Comparison of ENCODE assay signal across 3 cellular contexts in genomic region chr2:208375452-208376068, GRCh38.
TF ChIP-seq lines count a peak whose summit lies in the region.

No MANE protein-coding gene starts in this region.

TF ChIP-seq in A549, 52 proteins besides CTCF, POLR2A, EP300 and RAD21:
- TF ChIP-seq JUN (IDR thresholded peaks at IDR 0.05): no peak
TF ChIP-seq in A549: peak in this region for 0.

TF ChIP-seq in H1, 55 proteins besides CTCF, POLR2A, EP300 and RAD21:
- TF ChIP-seq HDAC2 (IDR thresholded peaks at IDR 0.05; ENCODE audit: borderline replicate concordance in 1 of 2, low read depth in 2 of 2, low read length in 2 of 2) (no peak), ZNF274 (IDR thresholded peaks at IDR 0.05; ENCODE audit: borderline replicate concordance, extremely low read depth, low read length) (no peak), SUZ12 (IDR thresholded peaks at IDR 0.05; ENCODE audit: low read length) (no peak), FOSL1 (IDR thresholded peaks at IDR 0.05; ENCODE audit: insufficient read depth, low read depth, low read length) (no peak), BACH1 (IDR thresholded peaks at IDR 0.05; ENCODE audit: low read length) (no peak), TEAD4 (IDR thresholded peaks at IDR 0.05; ENCODE audit: low read depth, low read length) (no peak), SP1 (IDR thresholded peaks at IDR 0.05; ENCODE audit: low read depth, low read length) (no peak), RXRA (IDR thresholded peaks at IDR 0.05; ENCODE audit: insufficient read depth, low read depth, low read length) (no peak), ASH2L (IDR thresholded peaks at IDR 0.05; ENCODE audit: low read length) (no peak), ATF2 (IDR thresholded peaks at IDR 0.05; ENCODE audit: low read length) (no peak), EZH2 (IDR thresholded peaks at IDR 0.05; ENCODE audit: low read depth, low read length, severe bottlenecking) (no peak), TAF1 (IDR thresholded peaks at IDR 0.05; ENCODE audit: low read depth, low read length) (no peak), SIRT6 (IDR thresholded peaks at IDR 0.05; ENCODE audit: low read length) (no peak), SP4 (IDR thresholded peaks at IDR 0.05; ENCODE audit: low read length) (no peak), NRF1 (IDR thresholded peaks at IDR 0.05; ENCODE audit: low read depth, low read length) (no peak)

TF ChIP-seq in SK-N-SH, 30 proteins besides CTCF, POLR2A, EP300 and RAD21:
- TF ChIP-seq MEF2A (IDR thresholded peaks at IDR 0.05; ENCODE audit: borderline replicate concordance, low read depth): no peak
- TF ChIP-seq EZH2phosphoT487 (IDR thresholded peaks at IDR 0.05; ENCODE audit: borderline replicate concordance, low read depth): no peak
- TF ChIP-seq NFIC (IDR thresholded peaks at IDR 0.05; ENCODE audit: borderline replicate concordance): no peak
- TF ChIP-seq PBX3 (IDR thresholded peaks at IDR 0.05): no peak
- TF ChIP-seq MXI1 (IDR thresholded peaks at IDR 0.05; ENCODE audit: low read depth, low read length): no peak
- TF ChIP-seq JUND (IDR thresholded peaks at IDR 0.05): no peak
- TF ChIP-seq MAX (IDR thresholded peaks at IDR 0.05; ENCODE audit: low read depth): no peak
